In genomic region chr5:75526065-75526464, GRCh38 we compare ENCODE assay signal across 26 cellular contexts. TPM values are rescaled to one million over a fixed set of nuclear protein-coding genes. Genes with fewer than 3 reads are reported as not detected.
DNase-seq lines count a peak whose midpoint lies in the region; ATAC-seq and TF ChIP-seq lines count a peak whose summit lies in the region.
"Had no signal": no experiment of that assay in that cellular context is flagged by ENCODE, and none has a peak within 500 bp of the region (broad histone marks: within the 10 kb centered on the region; RNA-seq: fewer than 3 reads in every experiment).

No MANE protein-coding gene starts in this region.

- intact Hi-C loops in CD14-positive monocyte (cut with micrococcal nuclease) (no loop called here), MCF 10A (cut with micrococcal nuclease) (no loop called here)
- intact Hi-C loops in CD4-positive, alpha-beta T cell (cut with DNase I, micrococcal nuclease), result no loop called here

- H3K36me3 Mint-ChIP-seq in CD14-positive monocyte (peaks cover 9 to 23% of the 10 kb centered on the region in 2 donors), memory B cell (peaks cover 6% of the 10 kb centered on the region), MCF 10A (ENCODE audit: insufficient read depth, unreplicated experiment) (no peaks in the 10 kb centered on the region)
- H3K36me3 Mint-ChIP-seq in CD4-positive, alpha-beta T cell (ENCODE audit: low read depth), result peaks cover 17% of the 10 kb centered on the region

- H3K27ac Mint-ChIP-seq in CD14-positive monocyte, result peak overlapping the region; percentile 75 to 93 (median 86)
- H3K27ac Mint-ChIP-seq in CD4-positive, alpha-beta T cell, result peak overlapping the region; percentile 7
- H3K27ac Mint-ChIP-seq in memory B cell, result peak overlapping the region; percentile 72
- no peak overlapping the region for H3K27ac Mint-ChIP-seq in MCF 10A (ENCODE audit: low read depth, unreplicated experiment)
- H3K27ac Mint-ChIP-seq: activated CD4-positive, alpha-beta memory T cell treated with anti-CD3 and anti-CD28 coated beads for 36 hours; activated naive CD4-positive, alpha-beta T cell treated with anti-CD3 and anti-CD28 coated beads, Interleukin-2, amount 10 ng/mL, durations not matched to agents 7 days and 5 days; GM23338; nephron had no signal

- POLR2A ChIA-PET in CD4-positive, alpha-beta T cell (lab: Charles Lee), result interaction anchor here (1.2 kb wide), 1 partner anchor 14 kb away, joined by 3 read pairs; the partner anchor contains the start of genes CERT1 and POLK
- POLR2A ChIA-PET in MCF 10A (lab: Yijun Ruan, JAX), result interaction anchor here (0.6 to 1.4 kb wide), 3 partner anchors 10 to 16 kb away, joined by 3 to 4 read pairs (median 3); no protein-coding TSS in a partner anchor

- H3K4me3 ChIP-seq in SK-N-MC, result no peak overlapping the region
- H3K4me3 ChIP-seq: cardiac muscle cell, GM23338, ovary, thyroid gland had no signal

- H3K27me3 ChIP-seq in CD4-positive, alpha-beta T cell (ENCODE audit: control insufficient read depth, insufficient read depth, low read length), result no peaks in the 10 kb centered on the region
- H3K27me3 ChIP-seq: cardiac muscle cell, ovary, thyroid gland had no signal

- H3K9ac ChIP-seq in SK-N-MC (ENCODE audit: insufficient read length), result no peak overlapping the region

- H3K4me1 Mint-ChIP-seq in CD14-positive monocyte (peaks cover 49% of the 10 kb centered on the region), memory B cell (peaks cover 23% of the 10 kb centered on the region), MCF 10A (ENCODE audit: insufficient read depth, unreplicated experiment) (peaks cover 6% of the 10 kb centered on the region)
- H3K4me1 Mint-ChIP-seq in CD4-positive, alpha-beta T cell (ENCODE audit: low read depth), result peaks cover 43% of the 10 kb centered on the region
- H3K4me1 Mint-ChIP-seq: nephron had no signal

- no TSS peak for BruUV-seq in MCF 10A (replicated peaks; lab: Mats Ljungman, UMichigan)

- H3K9me3 ChIP-seq in CD4-positive, alpha-beta T cell (ENCODE audit: control insufficient read depth, low read length), result peaks cover 7% of the 10 kb centered on the region
- peaks cover 6% of the 10 kb centered on the region; the same call in 1 of the 2 replicates for H3K9me3 ChIP-seq in SK-N-MC (ENCODE audit: low read depth, low read length)
- H3K9me3 ChIP-seq: ovary, thyroid gland had no signal

- no peak overlapping the region for H3K27ac ChIP-seq in CD4-positive, alpha-beta T cell (ENCODE audit: low read depth, low read length)
- H3K27ac ChIP-seq in SK-N-MC, result 0 out of 2 replicates have a peak overlapping the region, but pooled peaks have one; percentile 17
- H3K27ac ChIP-seq: cardiac muscle cell, ovary, thyroid gland had no signal

- CTCF ChIA-PET in CD4-positive, alpha-beta T cell (lab: Charles Lee), result interaction anchor here (0.7 kb wide), 1 partner anchor 26 kb away, joined by 3 read pairs; no protein-coding TSS in a partner anchor
- CTCF ChIA-PET in MCF 10A (lab: Yijun Ruan, JAX), result no interaction called here

- no peaks in the 10 kb centered on the region for H3K27me3 Mint-ChIP-seq in CD14-positive monocyte (ENCODE audit: low read depth in 3 of 3)
- H3K27me3 Mint-ChIP-seq in CD4-positive, alpha-beta T cell, result no peaks in the 10 kb centered on the region
- no peaks in the 10 kb centered on the region for H3K27me3 Mint-ChIP-seq in memory B cell
- H3K27me3 Mint-ChIP-seq in MCF 10A (ENCODE audit: insufficient read depth, unreplicated experiment), result no peaks in the 10 kb centered on the region
- H3K27me3 Mint-ChIP-seq: activated CD4-positive, alpha-beta memory T cell treated with anti-CD3 and anti-CD28 coated beads for 36 hours; activated naive CD4-positive, alpha-beta T cell treated with anti-CD3 and anti-CD28 coated beads, Interleukin-2, amount 10 ng/mL, durations not matched to agents 7 days and 5 days; CD8-positive, alpha-beta memory T cell had no signal

- H3K9me3 Mint-ChIP-seq in CD14-positive monocyte, result peaks cover 4 to 9% (median 8%) of the 10 kb centered on the region in 7 donors
- H3K9me3 Mint-ChIP-seq in CD4-positive, alpha-beta T cell, result peaks cover 4% of the 10 kb centered on the region
- peaks cover 3% of the 10 kb centered on the region for H3K9me3 Mint-ChIP-seq in memory B cell
- H3K9me3 Mint-ChIP-seq in MCF 10A (ENCODE audit: unreplicated experiment), result peaks cover 4% of the 10 kb centered on the region

- TF ChIP-seq CTCF in CD14-positive monocyte (IDR thresholded peaks at IDR 0.05) (no peak), MCF 10A (IDR thresholded peaks at IDR 0.05; ENCODE audit: unreplicated experiment) (no peak)
- TF ChIP-seq CTCF in CD4-positive, alpha-beta T cell (IDR thresholded peaks at IDR 0.05), result no peak

- peaks cover 7% of the 10 kb centered on the region for H3K36me3 ChIP-seq in SK-N-MC (ENCODE audit: insufficient read depth, low read length)
- H3K36me3 ChIP-seq: cardiac muscle cell, ovary, thyroid gland had no signal

- H3K4me3 Mint-ChIP-seq in CD14-positive monocyte, result peak overlapping the region; percentile 43 to 47
- H3K4me3 Mint-ChIP-seq in CD4-positive, alpha-beta T cell, result no peak overlapping the region
- peak overlapping the region; percentile 75 for H3K4me3 Mint-ChIP-seq in memory B cell
- H3K4me3 Mint-ChIP-seq in MCF 10A (ENCODE audit: unreplicated experiment), result no peak overlapping the region
- H3K4me3 Mint-ChIP-seq: activated CD4-positive, alpha-beta memory T cell treated with anti-CD3 and anti-CD28 coated beads for 36 hours; activated naive CD4-positive, alpha-beta T cell treated with anti-CD3 and anti-CD28 coated beads, Interleukin-2, amount 10 ng/mL, durations not matched to agents 7 days and 5 days; CD8-positive, alpha-beta memory T cell; GM23338; nephron had no signal

- DNase-seq in CD14-positive monocyte (ENCODE audit: low spot score) (no peak), SK-N-MC (ENCODE audit: low read depth, low spot score) (no peak), memory B cell (ENCODE audit: low spot score in 2 of 2) (peak in 1 of 2 donors; percentile 7), GM03348 (ENCODE audit: low spot score) (no peak), NCI-H748 treated with DMSO at 0.1 percent for 48 hours (lab: John Stamatoyannopoulos, UW) (no peak), MCF 10A (ENCODE audit: unreplicated experiment) (no peak)
- no peak for DNase-seq in CD4-positive, alpha-beta T cell
- DNase-seq: activated CD4-positive, alpha-beta memory T cell treated with anti-CD3 and anti-CD28 coated beads for 36 hours; activated CD4-positive, CD25-positive, alpha-beta regulatory T cell; activated naive CD4-positive, alpha-beta T cell treated with anti-CD3 and anti-CD28 coated beads, Interleukin-2, amount 10 ng/mL, durations not matched to agents 7 days and 5 days; aorta; CD8-positive, alpha-beta memory T cell; cortex of kidney; left ventricle myocardium superior; midbrain; MM.1S; NCI-H2171 treated with DMSO at 0.1 percent for 48 hours; NCI-H524; NK-92 treated with Interleukin-12 subunit alpha and Interleukin-12 subunit beta, amount 100 ng/mL, for 24 hours; ovary; stimulated activated CD4-positive, alpha-beta T cell treated with anti-CD3 and anti-CD28 coated beads, Interleukin-4, amount 100 ng/mL, for 1 hour; stimulated activated naive CD4-positive, alpha-beta T cell; thyroid gland had no signal

- no peak for ATAC-seq in CD4-positive, alpha-beta T cell (ENCODE audit: poor library complexity)
- ATAC-seq in memory B cell (ENCODE audit: low read depth), result peak; percentile 73
- ATAC-seq: GM23338, left ventricle myocardium superior had no signal

RNA-seq across cellular contexts. Expression of gene POLK, which starts 14.4 kb away (rescaled TPM):
- polyA plus RNA-seq in CD14-positive monocyte, result 10 to 100 TPM; 22.3 to 27.2 TPM
- 10 to 100 TPM; 10.0 to 10.3 TPM for total RNA-seq in CD4-positive, alpha-beta T cell
- total RNA-seq in MCF 10A (2022), result 30.2 and 34.9 TPM in 2 replicates

RNA-seq across cellular contexts. Expression of gene CERT1, which starts 14.6 kb away (rescaled TPM):
- polyA plus RNA-seq in CD14-positive monocyte, result 10 to 100 TPM; 45.9 to 50.5 TPM
- total RNA-seq in CD4-positive, alpha-beta T cell, result 10 to 100 TPM; 26.5 to 28.7 TPM
- total RNA-seq in MCF 10A (2022), result 19.6 and 21.7 TPM in 2 replicates

Comparison
In these comparisons a context has a peak if more than half of its experiments do, and no peak if none do; other contexts are left out.
1. H3K4me3 Mint-ChIP-seq: peak in CD14-positive monocyte (2 of 2) and memory B cell (single experiment); none in CD4-positive, alpha-beta T cell (single experiment) and MCF 10A (single experiment).